Comparison of ENCODE assay signal across 27 cellular contexts in the genomic region with DNA sequence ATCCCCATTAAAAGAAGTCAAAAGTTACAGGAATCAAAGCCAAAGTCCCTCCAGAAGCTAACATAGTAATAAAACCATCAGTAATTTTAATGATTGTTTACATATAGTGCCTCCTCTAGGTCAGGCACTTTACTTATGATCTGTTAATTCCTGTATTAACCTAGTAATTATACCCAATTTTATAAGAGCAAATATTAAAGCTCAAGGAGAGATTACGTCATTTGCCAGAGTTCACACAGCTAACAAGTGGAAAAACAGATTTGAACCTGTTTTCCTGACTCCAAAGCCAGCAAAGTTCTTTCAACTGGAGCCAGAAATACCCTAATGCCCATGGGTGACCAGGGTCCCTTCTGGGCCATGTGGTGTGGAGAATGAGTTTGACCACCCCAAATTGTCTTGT.
DNase-seq lines count a peak whose midpoint lies in the region; FAIRE-seq and TF ChIP-seq lines count a peak whose summit lies in the region.
"Had no signal": no experiment of that assay in that cellular context is flagged by ENCODE, and none has a peak within 500 bp of the region (broad histone marks: within the 10 kb centered on the region; RNA-seq: fewer than 3 reads in every experiment).

No MANE protein-coding gene starts in this region.

- no peak overlapping the region for H2BK5ac ChIP-seq in H1 (ENCODE audit: low read depth, low read length)

- H2BK15ac ChIP-seq in H1 (ENCODE audit: low read length), result no peak overlapping the region

- H4K5ac ChIP-seq in H1 (ENCODE audit: insufficient read length, low read depth, low read length), result no peak overlapping the region

- H3K14ac ChIP-seq in H1 (ENCODE audit: insufficient read length), result no peak overlapping the region

- H3K56ac ChIP-seq in H1 (replicated peaks; ENCODE audit: insufficient read length, low read depth, low read length), result no peak overlapping the region

- H3K4me3 ChIP-seq in HUES6 (ENCODE audit: low read depth, low read length) (no peak overlapping the region), PC-9 (no peak overlapping the region), H1 (ENCODE audit: extremely low read depth in 1 of 4, insufficient read depth in 2 of 4, low read depth in 3 of 4, low read length in 4 of 4) (no peak overlapping the region)
- H3K4me3 ChIP-seq: ascending aorta, dorsolateral prefrontal cortex, HAP-1, testis, vagina had no signal

- H2AK5ac ChIP-seq in H1 (ENCODE audit: low read depth, low read length), result no peak overlapping the region

- H4K20me1 ChIP-seq in PC-9 (ENCODE audit: insufficient read depth) (no peaks in the 10 kb centered on the region), H1 (replicated peaks in 1 of 2; ENCODE audit: control insufficient read depth in 1 of 2, insufficient read depth in 2 of 2, low read length in 2 of 2) (no peaks in the 10 kb centered on the region)

- FAIRE-seq in H1 (lab: Jason Lieb, UNC), result no peak
- FAIRE-seq: kidney had no signal

- H4K8ac ChIP-seq in H1 (ENCODE audit: extremely low read depth, insufficient read depth, low read length), result no peak overlapping the region

- H3K9me3 ChIP-seq in HUES6 (ENCODE audit: control insufficient read depth, insufficient read depth, low read depth, low read length) (no peaks in the 10 kb centered on the region), PC-9 (ENCODE audit: insufficient read depth, low read depth) (no peaks in the 10 kb centered on the region), H1 (ENCODE audit: insufficient read depth in 2 of 2, low read depth in 1 of 2, low read length in 1 of 2) (no peaks in the 10 kb centered on the region)
- H3K9me3 ChIP-seq: ascending aorta, HAP-1, testis, vagina had no signal

- DNase-seq in PC-9 (peak in 1 of 2 experiments; percentile 52), H1 (ENCODE audit: low read depth in 1 of 2, low spot score in 2 of 2) (no peak), NCI-H1694 treated with DMSO at 0.1 percent for 48 hours (lab: John Stamatoyannopoulos, UW) (no peak), cortex of kidney (lab: John Stamatoyannopoulos, UW) (no peak), DMS 273 treated with DMSO at 0.1 percent for 48 hours (lab: John Stamatoyannopoulos, UW) (no peak)
- DNase-seq in effector CD4-positive, alpha-beta T cell, result no peak
- DNase-seq: activated CD4-positive, alpha-beta T cell treated with anti-CD3 and anti-CD28 coated beads for 36 hours; activated effector memory CD4-positive, alpha-beta T cell treated with anti-CD3 and anti-CD28 coated beads, Interleukin-2, amount 50 U/mL, for 16 hours; activated naive CD8-positive, alpha-beta T cell treated with anti-CD3 and anti-CD28 coated beads for 36 hours; activated T-cell treated with anti-CD3 and anti-CD28 coated beads, Interleukin-2, amount 50 U/mL, for 1 hour; dorsolateral prefrontal cortex; glutamatergic neuron; kidney; NCI-H2029 treated with DMSO at 0.1 percent for 48 hours; NCI-H526 treated with DMSO at 0.1 percent for 48 hours; stimulated activated CD4-positive, alpha-beta T cell treated with anti-CD3 and anti-CD28 coated beads, Interleukin-15, amount 100 ng/mL, for 24 hours; stimulated activated naive CD4-positive, alpha-beta T cell; testis had no signal

- intact Hi-C loops in PC-9 (cut with micrococcal nuclease; ENCODE audit: unreplicated experiment), result no loop called here

- H2BK12ac ChIP-seq in H1 (ENCODE audit: low read depth, low read length), result no peak overlapping the region

- no peaks in the 10 kb centered on the region for H3K79me1 ChIP-seq in H1 (ENCODE audit: low read depth, low read length)

- TF ChIP-seq POLR2A in H1 (IDR thresholded peaks at IDR 0.05; ENCODE audit: control extremely low read depth in 1 of 2, low read depth in 2 of 2, low read length in 2 of 2), result no peak

- no peak overlapping the region for H3K18ac ChIP-seq in H1 (ENCODE audit: extremely low read depth, low read length)

- H3K79me2 ChIP-seq in PC-9 (ENCODE audit: low read depth), result no peaks in the 10 kb centered on the region
- no peaks in the 10 kb centered on the region for H3K79me2 ChIP-seq in H1 (ENCODE audit: control insufficient read depth in 1 of 2, insufficient read depth in 2 of 2, low read length in 2 of 2)

- TSS peak; percentile 96 for BruUV-seq in PC-9 (replicated peaks; lab: Mats Ljungman, UMichigan)

- CTCF ChIA-PET in PC-9 (lab: Charles Lee), result no interaction called here
- CTCF ChIA-PET in H1 (lab: Charles Lee; ENCODE audit: partially characterized antibody), result interaction anchor here (0.5 to 1.4 kb wide), 4 partner anchors 19 to 150 kb away, joined by 4 read pairs; no protein-coding TSS in a partner anchor

- no peak for TF ChIP-seq RAD21 in H1 (IDR thresholded peaks at IDR 0.05 in 1 of 2, conservative IDR thresholded peaks at IDR 0.05 in 1 of 2; ENCODE audit: low read depth in 2 of 2, low read length in 2 of 2)

- H3K27me3 ChIP-seq in HUES6 (ENCODE audit: control insufficient read depth, insufficient read depth, low read length) (no peaks in the 10 kb centered on the region), PC-9 (ENCODE audit: insufficient read depth, low read depth) (no peaks in the 10 kb centered on the region), H1 (replicated peaks in 1 of 4; ENCODE audit: control insufficient read depth in 3 of 4, extremely low read depth in 1 of 4, insufficient read depth in 3 of 4, low read length in 3 of 4) (no peaks in the 10 kb centered on the region)
- H3K27me3 ChIP-seq: ascending aorta, testis, vagina had no signal

- no peak for TF ChIP-seq EP300 in H1 (IDR thresholded peaks at IDR 0.05; ENCODE audit: borderline replicate concordance in 1 of 2, low read depth in 2 of 2, low read length in 2 of 2)

- no peaks in the 10 kb centered on the region for H3K9me2 ChIP-seq in PC-9 (ENCODE audit: insufficient read depth)

- POLR2A ChIA-PET in PC-9 (lab: Charles Lee; ENCODE audit: unreplicated experiment) (interaction anchor here (0.5 to 1.1 kb wide), 9 partner anchors 15 to 208 kb away, joined by 3 to 6 read pairs (median 4); no protein-coding TSS in a partner anchor), H1 (lab: Charles Lee; ENCODE audit: partially characterized antibody) (interaction anchor here (1.4 kb wide), 1 partner anchor 18 kb away, joined by 3 read pairs; no protein-coding TSS in a partner anchor)

- peak overlapping the region; percentile 68 to 95 (median 73) for H3K27ac Mint-ChIP-seq in nephron
- H3K27ac Mint-ChIP-seq: activated CD4-positive, alpha-beta T cell treated with anti-CD3 and anti-CD28 coated beads for 36 hours; activated naive CD8-positive, alpha-beta T cell treated with anti-CD3 and anti-CD28 coated beads for 36 hours; CD14-positive monocyte had no signal

- H3K36me3 ChIP-seq in HUES6 (ENCODE audit: control insufficient read depth, insufficient read depth, low read length), result no peaks in the 10 kb centered on the region
- H3K36me3 ChIP-seq in PC-9 (ENCODE audit: low read depth), result no peaks in the 10 kb centered on the region
- no peaks in the 10 kb centered on the region for H3K36me3 ChIP-seq in H1 (ENCODE audit: control insufficient read depth in 2 of 4, insufficient read depth in 4 of 4, low read length in 3 of 4)
- H3K36me3 ChIP-seq: ascending aorta, HAP-1, vagina had no signal

- no peak overlapping the region for H2BK20ac ChIP-seq in H1 (ENCODE audit: low read length)

- H3K23me2 ChIP-seq in H1 (ENCODE audit: low read depth, low read length), result no peaks in the 10 kb centered on the region; the same call in 1 of the 2 replicates

- H3K36me3 Mint-ChIP-seq in nephron (ENCODE audit: low read depth), result no peaks in the 10 kb centered on the region
- H3K36me3 Mint-ChIP-seq: activated naive CD8-positive, alpha-beta T cell treated with anti-CD3 and anti-CD28 coated beads for 36 hours; CD14-positive monocyte had no signal

- no peak overlapping the region for H3K23ac ChIP-seq in H1 (ENCODE audit: insufficient read length)

- H3K4ac ChIP-seq in H1 (replicated peaks; ENCODE audit: insufficient read length, low read depth, low read length), result no peak overlapping the region

- H3K4me1 ChIP-seq in HUES6 (ENCODE audit: control insufficient read depth, insufficient read depth, low read length) (peaks cover 42% of the 10 kb centered on the region), PC-9 (replicated peaks; ENCODE audit: insufficient read depth) (peaks cover 55% of the 10 kb centered on the region), H1 (replicated peaks in 1 of 4; ENCODE audit: control insufficient read depth in 3 of 4, insufficient read depth in 4 of 4, low read length in 3 of 4) (peaks cover 2 to 12% (median 7%) of the 10 kb centered on the region in 4 experiments; a peak in 5 of 7 replicates)

- no peak overlapping the region for H2BK120ac ChIP-seq in H1 (replicated peaks; ENCODE audit: low read depth, low read length)

- peaks cover 52% of the 10 kb centered on the region for H3F3A ChIP-seq in PC-9 (ENCODE audit: insufficient read depth, low read depth)

- 79% methylated on average over 1 of the region's 1 CpG; no CpG with 5 or more reads in 1 of the 2 experiments for WGBS in H1 (ENCODE audit: extremely low coverage in 1 of 2, insufficient coverage in 1 of 2, insufficient read length in 1 of 2, insufficient replicate concordance in 2 of 2, low coverage in 1 of 2, low lambda C conversion rate in 2 of 2, missing lambda C conversion rate in 1 of 2), 2 experiments

- no peaks in the 10 kb centered on the region for H3K27me3 Mint-ChIP-seq in nephron (ENCODE audit: low read depth)
- H3K27me3 Mint-ChIP-seq: progenitor cell of endocrine pancreas had no signal

- H3K4me3 Mint-ChIP-seq in nephron, result no peak overlapping the region
- H3K4me3 Mint-ChIP-seq: activated CD4-positive, alpha-beta T cell treated with anti-CD3 and anti-CD28 coated beads for 36 hours; activated naive CD8-positive, alpha-beta T cell treated with anti-CD3 and anti-CD28 coated beads for 36 hours; CD14-positive monocyte; central memory CD8-positive, alpha-beta T cell had no signal

- H3K4me1 Mint-ChIP-seq in nephron, result peaks cover 7% of the 10 kb centered on the region
- H3K4me1 Mint-ChIP-seq: activated CD4-positive, alpha-beta T cell treated with anti-CD3 and anti-CD28 coated beads for 36 hours; activated naive CD8-positive, alpha-beta T cell treated with anti-CD3 and anti-CD28 coated beads for 36 hours; CD14-positive monocyte; central memory CD8-positive, alpha-beta T cell had no signal

- peak overlapping the region; percentile 49 for H4K91ac ChIP-seq in H1 (replicated peaks; ENCODE audit: insufficient read length, low read length)

- TF ChIP-seq CTCF in PC-9 (conservative IDR thresholded peaks at IDR 0.05), result no peak
- TF ChIP-seq CTCF in H1 (IDR thresholded peaks at IDR 0.05; ENCODE audit: control extremely low read depth in 1 of 3, insufficient read depth in 1 of 3, low read depth in 1 of 3, low read length in 3 of 3), result no peak
- no peak for TF ChIP-seq CTCF in nephron (IDR thresholded peaks at IDR 0.05; ENCODE audit: unreplicated experiment in 3 of 3)

- peak overlapping the region; percentile 63; the same call in 1 of the 2 replicates for H3K27ac ChIP-seq in HUES6 (ENCODE audit: low read depth, low read length)
- H3K27ac ChIP-seq in PC-9, result peak overlapping the region; percentile 82
- no peak overlapping the region for H3K27ac ChIP-seq in H1 (ENCODE audit: low read depth, low read length)
- H3K27ac ChIP-seq: dorsolateral prefrontal cortex, KMS-11, vagina had no signal

- H2AFZ ChIP-seq in PC-9 (no peak overlapping the region), H1 (ENCODE audit: low read length) (no peak overlapping the region)

- H3K4me2 ChIP-seq in PC-9 (peak overlapping the region; percentile 41), H1 (ENCODE audit: insufficient read depth in 1 of 2, low read depth in 2 of 2, low read length in 2 of 2) (no peak overlapping the region)
- H3K4me2 ChIP-seq: KMS-11 had no signal

- H3K9ac ChIP-seq in HUES6 (ENCODE audit: low read length) (no peak overlapping the region), H1 (replicated peaks in 1 of 4; ENCODE audit: extremely low read depth in 1 of 4, low read depth in 3 of 4, low read length in 3 of 4) (no peak overlapping the region)
- H3K9ac ChIP-seq: KMS-11 had no signal

- no peaks in the 10 kb centered on the region for H3K9me3 Mint-ChIP-seq in nephron
- H3K9me3 Mint-ChIP-seq: activated naive CD8-positive, alpha-beta T cell treated with anti-CD3 and anti-CD28 coated beads for 36 hours; CD14-positive monocyte; central memory CD8-positive, alpha-beta T cell had no signal
